Comparison of ENCODE assay signal across 8 cellular contexts in the genomic region with DNA sequence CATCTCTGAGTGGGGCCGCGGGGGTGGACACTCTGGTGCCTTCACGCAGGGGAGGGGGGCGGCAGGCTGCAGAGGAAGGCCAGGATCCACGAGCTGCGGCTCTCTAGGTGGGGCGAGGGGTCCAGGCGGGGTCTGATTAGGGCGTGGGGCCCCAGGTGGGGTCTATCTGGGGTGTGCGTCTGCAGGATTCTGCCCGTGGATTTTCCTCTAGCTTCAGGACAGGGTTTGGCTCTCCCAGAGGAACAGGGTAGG.
DNase-seq lines count a peak whose midpoint lies in the region; ATAC-seq and TF ChIP-seq lines count a peak whose summit lies in the region.

No MANE protein-coding gene starts in this region.

- ATAC-seq in HG02623 (IDR thresholded peaks at IDR 0.05; ENCODE audit: unreplicated experiment): no peak
- ATAC-seq in HG03045 (IDR thresholded peaks at IDR 0.05; ENCODE audit: unreplicated experiment): no peak

- no peak for TF ChIP-seq CTCF in C4-2B (conservative IDR thresholded peaks at IDR 0.05)
- TF ChIP-seq CTCF in choroid plexus epithelial cell (conservative IDR thresholded peaks at IDR 0.05; ENCODE audit: low read depth, low read length): no peak

- H3K9me3 ChIP-seq in HUES48 (ENCODE audit: control insufficient read depth, insufficient read depth, low read length): peaks cover 9% of the 10 kb centered on the region
- H3K9me3 ChIP-seq in mucosa of rectum (ENCODE audit: control insufficient read depth in 2 of 2, low read length in 2 of 2): no peaks in the 10 kb centered on the region

- H3K27ac ChIP-seq in C4-2B (peak overlapping the region; percentile 87), HUES48 (ENCODE audit: low read depth, low read length) (no peak overlapping the region), mucosa of rectum (ENCODE audit: low read depth in 2 of 2, low read length in 2 of 2) (peak overlapping the region; percentile 52 to 70)

- no peaks in the 10 kb centered on the region for H3K27me3 ChIP-seq in HUES48 (ENCODE audit: control insufficient read depth, insufficient read depth, low read length)
- H3K27me3 ChIP-seq in mucosa of rectum (ENCODE audit: control insufficient read depth in 2 of 2, insufficient read depth in 2 of 2, low read length in 2 of 2): no peaks in the 10 kb centered on the region

- H3K9ac ChIP-seq in HUES48 (ENCODE audit: low read depth, low read length) (peak overlapping the region; percentile 57), mucosa of rectum (ENCODE audit: low read depth in 1 of 2, low read length in 2 of 2) (peak overlapping the region; percentile 71 to 79)

- peaks cover 6% of the 10 kb centered on the region for H3K4me1 ChIP-seq in HUES48 (ENCODE audit: control insufficient read depth, insufficient read depth, low read length)
- peaks cover 8 to 18% of the 10 kb centered on the region in 2 donors for H3K4me1 ChIP-seq in mucosa of rectum (ENCODE audit: control insufficient read depth in 2 of 2, insufficient read depth in 2 of 2, low read length in 2 of 2)

- DNase-seq in choroid plexus epithelial cell (ENCODE audit: low read depth): no peak
- DNase-seq in RKO (ENCODE audit: low spot score): no peak
- no peak for DNase-seq in 8988T

- H3K36me3 ChIP-seq in HUES48 (ENCODE audit: control insufficient read depth, insufficient read depth, low read length): peaks cover 30% of the 10 kb centered on the region
- H3K36me3 ChIP-seq in mucosa of rectum (ENCODE audit: control insufficient read depth in 2 of 2, insufficient read depth in 2 of 2, low read length in 2 of 2): peaks cover 4 to 11% of the 10 kb centered on the region in 2 donors

- H3K4me3 ChIP-seq in HUES48 (ENCODE audit: low read depth, low read length) (peak overlapping the region; percentile 77), choroid plexus epithelial cell (ENCODE audit: low read depth, low read length) (peak overlapping the region; percentile 46), mucosa of rectum (ENCODE audit: low read length in 2 of 2) (peak overlapping the region; percentile 75 to 81)
